In the genomic region with DNA sequence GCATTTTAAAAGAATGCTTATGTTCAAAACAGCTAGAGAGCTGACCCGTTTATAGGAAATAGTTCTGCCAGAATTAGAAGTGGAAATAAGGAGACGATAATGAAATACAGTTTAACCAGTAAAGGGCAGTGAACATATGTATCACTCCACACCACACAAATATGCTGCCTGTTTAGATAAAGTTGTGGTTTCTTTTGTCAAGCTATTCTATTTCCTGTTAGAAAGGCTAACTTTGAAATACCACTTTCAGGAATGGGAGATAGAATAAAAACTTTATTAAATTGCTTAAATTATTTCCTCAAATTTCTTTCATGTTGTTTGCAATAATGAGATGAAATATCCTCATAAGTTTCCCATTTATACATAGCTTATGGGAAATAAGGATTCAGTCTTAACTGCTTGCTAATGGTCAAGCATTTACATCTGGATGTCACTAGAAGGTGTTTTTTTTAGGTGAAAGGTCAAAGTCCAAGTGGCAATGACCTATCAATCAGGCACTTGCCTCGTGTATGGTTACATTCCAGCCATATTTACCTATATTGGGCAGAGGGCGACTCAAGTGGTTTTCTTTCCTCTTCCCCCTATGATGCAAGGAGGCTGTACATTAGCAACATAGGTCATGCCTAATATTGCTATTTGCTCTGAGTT, we compare ENCODE assay signal across 25 cellular contexts.
DNase-seq lines count a peak whose midpoint lies in the region; ATAC-seq and TF ChIP-seq lines count a peak whose summit lies in the region.
"Had no signal": no experiment of that assay in that cellular context is flagged by ENCODE, and none has a peak within 500 bp of the region (broad histone marks: within the 10 kb centered on the region; RNA-seq: fewer than 3 reads in every experiment).

No MANE protein-coding gene starts in this region.

- peak overlapping the region; percentile 44 for H3K4me2 ChIP-seq in smooth muscle cell

- H3K27me3 ChIP-seq in SJSA1 (replicated peaks) = no peaks in the 10 kb centered on the region
- H3K27me3 ChIP-seq in smooth muscle cell (ENCODE audit: low read depth) = no peaks in the 10 kb centered on the region
- H3K27me3 ChIP-seq: gastrocnemius medialis, MG63, Peyer's patch, upper lobe of left lung had no signal

- no peaks in the 10 kb centered on the region for H3K79me2 ChIP-seq in smooth muscle cell (ENCODE audit: low read depth)

- H3K4me1 Mint-ChIP-seq in endothelial cell (ENCODE audit: unreplicated experiment) = peaks cover 31% of the 10 kb centered on the region

- no peaks in the 10 kb centered on the region for H3K9me3 Mint-ChIP-seq in endothelial cell (ENCODE audit: unreplicated experiment)
- H3K9me3 Mint-ChIP-seq: activated CD4-positive, alpha-beta memory T cell treated with anti-CD3 and anti-CD28 coated beads for 36 hours; activated naive CD8-positive, alpha-beta T cell treated with anti-CD3 and anti-CD28 coated beads, Interleukin-2, amount 50 U/mL, for 24 hours; effector memory CD8-positive, alpha-beta T cell; nephron had no signal

- intact Hi-C loops in head of caudate nucleus (cut with DNase I) = no loop called here

- TF ChIP-seq CTCF in endothelial cell (IDR thresholded peaks at IDR 0.05; ENCODE audit: unreplicated experiment) (no peak), smooth muscle cell (IDR thresholded peaks at IDR 0.05; ENCODE audit: borderline replicate concordance, insufficient read depth, poor library complexity, severe bottlenecking) (no peak)

- no peak overlapping the region for H3K9ac ChIP-seq in smooth muscle cell (ENCODE audit: low read depth)

- H3F3A ChIP-seq in smooth muscle cell (ENCODE audit: low read depth) = peaks cover 3% of the 10 kb centered on the region

- H3K4me3 ChIP-seq in SJSA1 (no peak overlapping the region), smooth muscle cell (no peak overlapping the region)
- H3K4me3 ChIP-seq: gastrocnemius medialis, MG63, Peyer's patch, upper lobe of left lung had no signal

- no peaks in the 10 kb centered on the region for H4K20me1 ChIP-seq in smooth muscle cell (ENCODE audit: low read depth)

- H3K27ac Mint-ChIP-seq in endothelial cell (ENCODE audit: unreplicated experiment) = peak overlapping the region; percentile 52
- H3K27ac Mint-ChIP-seq: activated CD4-positive, alpha-beta memory T cell treated with anti-CD3 and anti-CD28 coated beads for 36 hours; activated naive CD8-positive, alpha-beta T cell treated with anti-CD3 and anti-CD28 coated beads, Interleukin-2, amount 50 U/mL, for 24 hours; effector memory CD8-positive, alpha-beta T cell; nephron; progenitor cell of endocrine pancreas had no signal

- no peaks in the 10 kb centered on the region for H3K36me3 Mint-ChIP-seq in endothelial cell (ENCODE audit: low read depth, unreplicated experiment)
- H3K36me3 Mint-ChIP-seq: activated CD4-positive, alpha-beta memory T cell treated with anti-CD3 and anti-CD28 coated beads for 36 hours had no signal

- H3K27ac ChIP-seq in SJSA1 (peak overlapping the region; percentile 71), smooth muscle cell (ENCODE audit: low read depth) (peak overlapping the region; percentile 71)
- H3K27ac ChIP-seq: 22Rv1, C4-2B, gastrocnemius medialis, upper lobe of left lung had no signal

- no peak overlapping the region for H3K4me3 Mint-ChIP-seq in endothelial cell (ENCODE audit: unreplicated experiment)
- H3K4me3 Mint-ChIP-seq: activated CD4-positive, alpha-beta memory T cell treated with anti-CD3 and anti-CD28 coated beads for 36 hours; activated naive CD8-positive, alpha-beta T cell treated with anti-CD3 and anti-CD28 coated beads, Interleukin-2, amount 50 U/mL, for 24 hours; nephron had no signal

- DNase-seq in DMS53 (lab: John Stamatoyannopoulos, UW) (peak; percentile 37), DMS53 treated with DMSO at 0.1 percent for 48 hours (lab: John Stamatoyannopoulos, UW; ENCODE audit: unreplicated experiment) (no peak), SJSA1 (ENCODE audit: low read depth in 1 of 2, low spot score in 2 of 2) (peak in 1 of 2 experiments; percentile 66), endothelial cell (ENCODE audit: low spot score) (no peak), smooth muscle cell (lab: John Stamatoyannopoulos, UW; ENCODE audit: unreplicated experiment) (no peak), NOMO-1 treated with dmso at 0.1 percent for 144 hours (lab: John Stamatoyannopoulos, UW; ENCODE audit: unreplicated experiment) (no peak), head of caudate nucleus (no peak)
- DNase-seq: activated CD4-positive, alpha-beta memory T cell treated with anti-CD3 and anti-CD28 coated beads for 36 hours; activated naive CD8-positive, alpha-beta T cell treated with anti-CD3 and anti-CD28 coated beads, Interleukin-2, amount 50 U/mL, for 24 hours; DND-41; effector memory CD8-positive, alpha-beta T cell; gastrocnemius medialis; GOT3; MG63; NCI-H2081; NCI-H526 treated with DMSO at 0.1 percent for 48 hours; Peyer's patch; stimulated activated CD4-positive, alpha-beta T cell treated with anti-CD3 and anti-CD28 coated beads, Interleukin-12 subunit alpha, Interleukin-12 subunit beta, amount 100 ng/mL, for 4 hours; stimulated activated naive CD4-positive, alpha-beta T cell treated with Interleukin-2 at 50 U/mL for 16 hours; upper lobe of left lung had no signal

- H3K36me3 ChIP-seq in SJSA1 (no peaks in the 10 kb centered on the region), smooth muscle cell (ENCODE audit: low read depth) (no peaks in the 10 kb centered on the region)
- H3K36me3 ChIP-seq: gastrocnemius medialis, MG63, Peyer's patch, upper lobe of left lung had no signal

- peaks cover 52% of the 10 kb centered on the region for H3K4me1 ChIP-seq in SJSA1 (replicated peaks)
- peaks cover 13% of the 10 kb centered on the region for H3K4me1 ChIP-seq in smooth muscle cell (ENCODE audit: low read depth)
- H3K4me1 ChIP-seq: gastrocnemius medialis, Peyer's patch had no signal

- no peak for ATAC-seq in GM18861 (IDR thresholded peaks at IDR 0.05; ENCODE audit: unreplicated experiment)
- ATAC-seq: activated naive CD8-positive, alpha-beta T cell treated with anti-CD3 and anti-CD28 coated beads, Interleukin-2, amount 50 U/mL, for 24 hours; effector memory CD8-positive, alpha-beta T cell; gastrocnemius medialis had no signal

- 45% methylated on average over 4 of the region's 4 CpGs for WGBS in smooth muscle cell (ENCODE audit: low lambda C conversion rate)

- peaks cover 5% of the 10 kb centered on the region for H3K27me3 Mint-ChIP-seq in endothelial cell (ENCODE audit: unreplicated experiment)
- H3K27me3 Mint-ChIP-seq: activated naive CD8-positive, alpha-beta T cell treated with anti-CD3 and anti-CD28 coated beads, Interleukin-2, amount 50 U/mL, for 24 hours; effector memory CD8-positive, alpha-beta T cell had no signal

- no peaks in the 10 kb centered on the region for H3K9me3 ChIP-seq in SJSA1 (replicated peaks)
- no peaks in the 10 kb centered on the region for H3K9me3 ChIP-seq in smooth muscle cell (replicated peaks; ENCODE audit: low read depth)
- H3K9me3 ChIP-seq: gastrocnemius medialis, MG63, Peyer's patch, upper lobe of left lung had no signal

- no peak overlapping the region for H2AFZ ChIP-seq in smooth muscle cell (ENCODE audit: low read depth)
